In genomic region chr5:139404484-139404840, GRCh38 we compare ENCODE assay signal across 1 cellular context.
TF ChIP-seq lines count a peak whose summit lies in the region.

No MANE protein-coding gene starts in this region.

TF ChIP-seq in IMR-90, 13 proteins besides CTCF, POLR2A, EP300 and RAD21 (continued from another document):
- TF ChIP-seq RFX5 (IDR thresholded peaks at IDR 0.05; ENCODE audit: low read depth, low read length) (no peak), ELK1 (IDR thresholded peaks at IDR 0.05; ENCODE audit: borderline replicate concordance, low read depth, low read length) (no peak), RCOR1 (IDR thresholded peaks at IDR 0.05; ENCODE audit: insufficient replicate concordance, low read length) (no peak), MAFK (IDR thresholded peaks at IDR 0.05; ENCODE audit: low read depth, low read length) (no peak), CHD1 (IDR thresholded peaks at IDR 0.05; ENCODE audit: low read depth, low read length) (no peak), BHLHE40 (IDR thresholded peaks at IDR 0.05; ENCODE audit: low read depth, low read length) (no peak), MAZ (IDR thresholded peaks at IDR 0.05; ENCODE audit: borderline replicate concordance, low read depth, low read length) (no peak), CEBPB (IDR thresholded peaks at IDR 0.05; ENCODE audit: low read depth, low read length) (no peak), USF2 (IDR thresholded peaks at IDR 0.05; ENCODE audit: low read depth, low read length) (no peak), MXI1 (IDR thresholded peaks at IDR 0.05; ENCODE audit: borderline replicate concordance, low read depth, low read length) (no peak), NFE2L2 (IDR thresholded peaks at IDR 0.05; ENCODE audit: low read depth, low read length) (no peak)
